In the genomic region with DNA sequence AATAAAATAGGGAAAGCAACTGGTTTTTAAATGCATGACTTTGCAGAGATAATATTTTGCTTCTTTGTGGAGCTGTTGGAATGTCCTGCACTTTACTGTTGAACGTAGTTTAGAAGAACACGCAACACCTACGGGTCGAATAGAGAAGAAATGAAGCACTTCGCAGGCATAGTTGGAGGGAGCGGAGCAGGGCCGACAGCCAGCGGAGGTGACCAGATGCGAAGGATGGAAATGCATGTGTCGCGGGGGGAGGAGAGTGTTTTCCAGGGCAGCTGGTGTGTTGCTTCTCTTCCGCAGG, we compare ENCODE assay signal across 8 cellular contexts. TPM values are rescaled to one million over a fixed set of nuclear protein-coding genes. Genes with fewer than 3 reads are reported as not detected.
DNase-seq lines count a peak whose midpoint lies in the region; ATAC-seq, FAIRE-seq and TF ChIP-seq lines count a peak whose summit lies in the region.

No MANE protein-coding gene starts in this region.

- no peak for TF ChIP-seq CTCF in bronchial epithelial cell (IDR thresholded peaks at IDR 0.05; ENCODE audit: insufficient read depth, low read length, severe bottlenecking)
- TF ChIP-seq CTCF in lower lobe of right lung (IDR thresholded peaks at IDR 0.05), result no peak

- no peak for FAIRE-seq in bronchial epithelial cell (lab: Jason Lieb, UNC)

- ATAC-seq in lower lobe of right lung (no peak), GM18867 (IDR thresholded peaks at IDR 0.05; ENCODE audit: unreplicated experiment) (no peak), GM18519 (IDR thresholded peaks at IDR 0.05; ENCODE audit: low FRiP score, unreplicated experiment) (no peak)

- peak; percentile 37 for DNase-seq in NCI-H1105 treated with DMSO at 0.1 percent for 48 hours (lab: John Stamatoyannopoulos, UW)
- DNase-seq in NCI-H1105 (lab: John Stamatoyannopoulos, UW), result no peak
- DNase-seq in NCI-H82 treated with DMSO at 0.1 percent for 48 hours (lab: John Stamatoyannopoulos, UW; ENCODE audit: unreplicated experiment), result peak; percentile 21
- peak; percentile 34 for DNase-seq in bronchial epithelial cell (ENCODE audit: low read depth)
- no peak for DNase-seq in lower lobe of right lung

- intact Hi-C loops in lower lobe of right lung (cut with DNase I), result no loop called here

- no peaks in the 10 kb centered on the region for H3K9me3 ChIP-seq in lower lobe of right lung
- no peaks in the 10 kb centered on the region for H3K9me3 ChIP-seq in thymus (ENCODE audit: control insufficient read depth)

- 4% methylated on average over 12 of the region's 12 CpGs for WGBS in thymus

- H3K4me3 ChIP-seq in bronchial epithelial cell (ENCODE audit: low read depth, low read length), result peak overlapping the region; percentile 51
- H3K4me3 ChIP-seq in lower lobe of right lung, result peak overlapping the region; percentile 70
- peak overlapping the region; percentile 58 for H3K4me3 ChIP-seq in thymus (ENCODE audit: low read length)

- peak overlapping the region; percentile 97 for H3K27ac ChIP-seq in lower lobe of right lung
- peak overlapping the region; percentile 25 for H3K27ac ChIP-seq in thymus (ENCODE audit: low read depth)

- H3K27me3 ChIP-seq in bronchial epithelial cell (ENCODE audit: control insufficient read depth, insufficient read depth, low read length), result no peaks in the 10 kb centered on the region
- H3K27me3 ChIP-seq in lower lobe of right lung (ENCODE audit: low read depth), result no peaks in the 10 kb centered on the region
- H3K27me3 ChIP-seq in thymus (ENCODE audit: control insufficient read depth, insufficient read depth), result no peaks in the 10 kb centered on the region

- H3K36me3 ChIP-seq in bronchial epithelial cell (ENCODE audit: control insufficient read depth, insufficient read depth, low read length) (peaks cover 6% of the 10 kb centered on the region), lower lobe of right lung (peaks cover 9% of the 10 kb centered on the region), thymus (ENCODE audit: control insufficient read depth, insufficient read depth) (peaks cover 3% of the 10 kb centered on the region)

- H3K4me1 ChIP-seq in lower lobe of right lung (peaks cover 38% of the 10 kb centered on the region), thymus (ENCODE audit: control insufficient read depth, insufficient read depth, low read length) (peaks cover 9% of the 10 kb centered on the region)

RNA-seq across cellular contexts. Expression of gene CEBPG, which starts 0.8 kb away (rescaled TPM):
- total RNA-seq in bronchial epithelial cell (124 and 128 TPM in 2 replicates), lower lobe of right lung (29.6 TPM)
- polyA plus RNA-seq in thymus, result 21.0 TPM

Comparison
In these comparisons a context has a peak if more than half of its experiments do, and no peak if none do; other contexts are left out.
1. DNase-seq: peak in NCI-H1105 treated with DMSO at 0.1 percent for 48 hours (single experiment), NCI-H82 treated with DMSO at 0.1 percent for 48 hours (single experiment) and bronchial epithelial cell (single experiment); none in NCI-H1105 (single experiment) and lower lobe of right lung (single experiment).
2. Peak in every context shown above with its lines, with median percentiles within 50 percentile points of each other: H3K4me3 ChIP-seq.